In genomic region chr21:44024895-44025353, GRCh38 we compare ENCODE assay signal across 8 cellular contexts. TPM values are rescaled to one million over a fixed set of nuclear protein-coding genes. Genes with fewer than 3 reads are reported as not detected.
DNase-seq lines count a peak whose midpoint lies in the region; TF ChIP-seq lines count a peak whose summit lies in the region.

No MANE protein-coding gene starts in this region.

- peaks cover 61% of the 10 kb centered on the region for H3K4me1 Mint-ChIP-seq in activated CD4-positive, alpha-beta T cell treated with anti-CD3 and anti-CD28 coated beads, Interleukin-2, amount 10 ng/mL, durations not matched to agents 7 days and 5 days

- peak overlapping the region; percentile 37 for H3K27ac Mint-ChIP-seq in activated CD4-positive, alpha-beta T cell treated with anti-CD3 and anti-CD28 coated beads, Interleukin-2, amount 10 ng/mL, durations not matched to agents 7 days and 5 days

- H3K4me3 Mint-ChIP-seq in activated CD4-positive, alpha-beta T cell treated with anti-CD3 and anti-CD28 coated beads, Interleukin-2, amount 10 ng/mL, durations not matched to agents 7 days and 5 days, result no peak overlapping the region

- H3K36me3 Mint-ChIP-seq in activated CD4-positive, alpha-beta T cell treated with anti-CD3 and anti-CD28 coated beads, Interleukin-2, amount 10 ng/mL, durations not matched to agents 7 days and 5 days (ENCODE audit: low read depth), result peaks cover 20% of the 10 kb centered on the region

- CTCF ChIA-PET in activated CD4-positive, alpha-beta T cell treated with anti-CD3 and anti-CD28 coated beads, Interleukin-2, amount 10 ng/mL, durations not matched to agents 7 days and 5 days (lab: Charles Lee), result interaction anchor here (1.4 kb wide), 1 partner anchor 13 kb away, joined by 4 read pairs; no protein-coding TSS in a partner anchor

- DNase-seq in activated CD4-positive, alpha-beta T cell treated with anti-CD3 and anti-CD28 coated beads, Interleukin-2, amount 10 ng/mL, durations not matched to agents 7 days and 5 days, result no peak
- no peak for DNase-seq in activated CD4-positive, alpha-beta T cell treated with anti-CD3 and anti-CD28 coated beads for 4 hours
- peak; percentile 80 for DNase-seq in astrocyte of the spinal cord (ENCODE audit: low read depth, low spot score)
- peak; percentile 59 for DNase-seq in iPS-NIHi7 (ENCODE audit: extremely low spot score)
- DNase-seq in stromal cell of bone marrow (ENCODE audit: low read depth), result peak; percentile 65
- no peak for DNase-seq in NCI-H146 (lab: John Stamatoyannopoulos, UW)
- DNase-seq in activated CD4-positive, alpha-beta T cell treated with anti-CD3 and anti-CD28 coated beads, Interleukin-2, amount 50 U/mL, for 1 hour, result no peak
- DNase-seq in GM19240 (ENCODE audit: insufficient read length, low spot score), result no peak

- peak; percentile 18 for TF ChIP-seq CTCF in astrocyte of the spinal cord (IDR thresholded peaks at IDR 0.05; ENCODE audit: low read depth, low read length)

- H3K9me3 Mint-ChIP-seq in activated CD4-positive, alpha-beta T cell treated with anti-CD3 and anti-CD28 coated beads, Interleukin-2, amount 10 ng/mL, durations not matched to agents 7 days and 5 days, result no peaks in the 10 kb centered on the region

- no peaks in the 10 kb centered on the region for H3K27me3 Mint-ChIP-seq in activated CD4-positive, alpha-beta T cell treated with anti-CD3 and anti-CD28 coated beads, Interleukin-2, amount 10 ng/mL, durations not matched to agents 7 days and 5 days

- POLR2A ChIA-PET in activated CD4-positive, alpha-beta T cell treated with anti-CD3 and anti-CD28 coated beads, Interleukin-2, amount 10 ng/mL, durations not matched to agents 7 days and 5 days (lab: Charles Lee), result no interaction called here

- in situ Hi-C loops in astrocyte of the spinal cord (cut with HindIII; ENCODE audit: low sequenced_read_pairs), result no loop called here

- no peak overlapping the region for H3K4me3 ChIP-seq in astrocyte of the spinal cord (ENCODE audit: low read depth, low read length)

RNA-seq across cellular contexts. Expression of gene TRAPPC10, which starts 12.8 kb away (rescaled TPM):
- 10 to 100 TPM; 61.7 to 76.9 TPM for total RNA-seq in activated CD4-positive, alpha-beta T cell treated with anti-CD3 and anti-CD28 coated beads, Interleukin-2, amount 10 ng/mL, durations not matched to agents 7 days and 5 days

Comparison
In these comparisons a context has a peak if more than half of its experiments do, and no peak if none do; other contexts are left out.
1. DNase-seq: peak in astrocyte of the spinal cord (single experiment), iPS-NIHi7 (single experiment) and stromal cell of bone marrow (single experiment); none in activated CD4-positive, alpha-beta T cell treated with anti-CD3 and anti-CD28 coated beads, Interleukin-2, amount 10 ng/mL, durations not matched to agents 7 days and 5 days (single experiment), activated CD4-positive, alpha-beta T cell treated with anti-CD3 and anti-CD28 coated beads for 4 hours (0 of 2), NCI-H146 (single experiment), activated CD4-positive, alpha-beta T cell treated with anti-CD3 and anti-CD28 coated beads, Interleukin-2, amount 50 U/mL, for 1 hour (single experiment) and GM19240 (single experiment).